In genomic region chr22:37207981-37208380, GRCh38 we compare ENCODE assay signal across 1 cellular context.
TF ChIP-seq lines count a peak whose summit lies in the region.

No MANE protein-coding gene starts in this region.

TF ChIP-seq in GM23338, 12 proteins besides CTCF, POLR2A, EP300 and RAD21:
- TF ChIP-seq POLR2AphosphoS5 (IDR thresholded peaks at IDR 0.05; ENCODE audit: low read depth) = no peak
- TF ChIP-seq ETS1 (IDR thresholded peaks at IDR 0.05) = no peak
- TF ChIP-seq ZNF462 (CRISPR knock-in tag; IDR thresholded peaks at IDR 0.05) = no peak
- TF ChIP-seq JUNB (IDR thresholded peaks at IDR 0.05; ENCODE audit: unreplicated experiment) = no peak
- TF ChIP-seq EZH2 (IDR thresholded peaks at IDR 0.05; ENCODE audit: low read depth, unreplicated experiment) = no peak
- no peak for TF ChIP-seq NANOG (IDR thresholded peaks at IDR 0.05; ENCODE audit: borderline replicate concordance)
